Comparison of ENCODE assay signal across 24 cellular contexts in the genomic region with DNA sequence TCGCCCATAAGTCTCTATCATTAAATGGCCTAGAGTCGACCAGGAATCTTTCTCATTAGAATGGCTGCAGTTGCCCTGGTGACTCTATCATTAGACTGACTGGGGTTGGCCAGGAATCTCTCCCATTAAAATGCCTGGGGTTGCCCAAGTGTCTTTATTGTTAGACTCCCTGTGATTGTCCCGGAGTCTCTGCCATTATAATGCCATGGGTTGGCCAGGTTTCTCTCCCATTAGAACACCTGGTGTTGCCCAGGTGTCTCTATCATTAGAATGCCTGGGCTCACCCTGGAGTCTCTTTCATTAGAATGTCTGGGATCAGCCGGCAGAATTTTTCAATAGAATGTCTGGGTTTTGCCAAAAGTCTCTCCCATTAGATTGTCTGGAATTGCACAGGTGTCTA.
DNase-seq lines count a peak whose midpoint lies in the region; ATAC-seq and TF ChIP-seq lines count a peak whose summit lies in the region.
"Had no signal": no experiment of that assay in that cellular context is flagged by ENCODE, and none has a peak within 500 bp of the region (broad histone marks: within the 10 kb centered on the region; RNA-seq: fewer than 3 reads in every experiment).

No MANE protein-coding gene starts in this region.

- TF ChIP-seq POLR2A in suprapubic skin (IDR thresholded peaks at IDR 0.05): no peak

- no peaks in the 10 kb centered on the region for H3K27me3 Mint-ChIP-seq in stimulated activated naive CD8-positive, alpha-beta T cell treated with anti-CD3 and anti-CD28 coated beads, Interleukin-15, amount 100 ng/mL, for 72 hours
- H3K27me3 Mint-ChIP-seq: CD4-positive, alpha-beta T cell had no signal

- H3K9me3 ChIP-seq in RWPE2 (ENCODE audit: severe bottlenecking): no peaks in the 10 kb centered on the region
- H3K9me3 ChIP-seq in suprapubic skin: no peaks in the 10 kb centered on the region
- H3K9me3 ChIP-seq: BE2C, HAP-1 had no signal

- H3K27me3 ChIP-seq in RWPE2 (ENCODE audit: insufficient read depth, poor library complexity, severe bottlenecking) (no peaks in the 10 kb centered on the region), suprapubic skin (no peaks in the 10 kb centered on the region)
- H3K27me3 ChIP-seq: BE2C; BLaER1 treated with 17β-estradiol and CSF1 and Interleukin-3, amounts not matched to agents 10 nM and 100 nM had no signal

- H3K4me3 ChIP-seq in RWPE2 (ENCODE audit: severe bottlenecking): no peak overlapping the region
- no peak overlapping the region for H3K4me3 ChIP-seq in suprapubic skin
- H3K4me3 ChIP-seq: A549; BLaER1 treated with 17β-estradiol and CSF1 and Interleukin-3, amounts not matched to agents 10 nM and 100 nM; GM12878; GM23338; HAP-1 had no signal

- no peak for TF ChIP-seq EP300 in suprapubic skin (IDR thresholded peaks at IDR 0.05)

- H3K4me1 ChIP-seq in RWPE2 (ENCODE audit: insufficient read depth, poor library complexity, severe bottlenecking): no peaks in the 10 kb centered on the region
- no peaks in the 10 kb centered on the region for H3K4me1 ChIP-seq in suprapubic skin
- H3K4me1 ChIP-seq: A549; BE2C; BLaER1 treated with 17β-estradiol and CSF1 and Interleukin-3, amounts not matched to agents 10 nM and 100 nM; HAP-1 had no signal

- in situ Hi-C loops in G401 (cut with HindIII; ENCODE audit: low sequenced_read_pairs): no loop called here

- WGBS in suprapubic skin: 97% methylated on average over 3 of the region's 4 CpGs

- no peak overlapping the region for H3K27ac Mint-ChIP-seq in stimulated activated naive CD8-positive, alpha-beta T cell treated with anti-CD3 and anti-CD28 coated beads, Interleukin-15, amount 100 ng/mL, for 72 hours
- H3K27ac Mint-ChIP-seq: CD14-positive monocyte; CD4-positive, alpha-beta T cell; GM23338; HFFc6 had no signal

- H3K36me3 ChIP-seq in RWPE2 (ENCODE audit: low read depth): no peaks in the 10 kb centered on the region
- no peaks in the 10 kb centered on the region for H3K36me3 ChIP-seq in suprapubic skin
- H3K36me3 ChIP-seq: BE2C; BLaER1 treated with 17β-estradiol and CSF1 and Interleukin-3, amounts not matched to agents 10 nM and 100 nM; HAP-1 had no signal

- peak; percentile 40 for DNase-seq in G401 (ENCODE audit: low spot score)
- DNase-seq in RWPE2 (ENCODE audit: low spot score): peak; percentile 4
- peak; percentile 41 for DNase-seq in mesenteric fat pad (ENCODE audit: low spot score)
- peak; percentile 17 to 26 for DNase-seq in suprapubic skin (ENCODE audit: low spot score in 2 of 2)
- no peak for DNase-seq in stimulated activated naive CD8-positive, alpha-beta T cell treated with anti-CD3 and anti-CD28 coated beads, Interleukin-15, amount 100 ng/mL, for 72 hours
- no peak for DNase-seq in NCI-H2107 (lab: John Stamatoyannopoulos, UW)
- DNase-seq: 8988T; ACHN; AML-193; BE2C; Calu3; CD4-positive, alpha-beta T cell; COR-L47; DMS53; DND-41; GDM1; HFFc6 had no signal

- H3K27ac ChIP-seq in RWPE2 (ENCODE audit: poor library complexity, severe bottlenecking) (no peak overlapping the region), suprapubic skin (no peak overlapping the region)
- H3K27ac ChIP-seq: A549; BLaER1 treated with 17β-estradiol and CSF1 and Interleukin-3, amounts not matched to agents 10 nM and 100 nM had no signal

- TF ChIP-seq CTCF in RWPE2 (IDR thresholded peaks at IDR 0.05; ENCODE audit: poor library complexity, severe bottlenecking): no peak
- TF ChIP-seq CTCF in suprapubic skin (IDR thresholded peaks at IDR 0.05): no peak

- peaks cover 16 to 86% of the 10 kb centered on the region in 2 donors for H3K9me3 Mint-ChIP-seq in stimulated activated naive CD8-positive, alpha-beta T cell treated with anti-CD3 and anti-CD28 coated beads, Interleukin-15, amount 100 ng/mL, for 72 hours

- no peak for ATAC-seq in RWPE2 (ENCODE audit: low read depth)
- ATAC-seq in stimulated activated naive CD8-positive, alpha-beta T cell treated with anti-CD3 and anti-CD28 coated beads, Interleukin-15, amount 100 ng/mL, for 72 hours: no peak
- ATAC-seq in GM19452 (IDR thresholded peaks at IDR 0.05; ENCODE audit: unreplicated experiment): no peak
- ATAC-seq: A549, GM12878, GM23338 had no signal

- H3K4me3 Mint-ChIP-seq in stimulated activated naive CD8-positive, alpha-beta T cell treated with anti-CD3 and anti-CD28 coated beads, Interleukin-15, amount 100 ng/mL, for 72 hours: no peak overlapping the region
- H3K4me3 Mint-ChIP-seq: CD14-positive monocyte; CD4-positive, alpha-beta T cell; GM23338; HFFc6 had no signal

- no peaks in the 10 kb centered on the region for H3K4me1 Mint-ChIP-seq in stimulated activated naive CD8-positive, alpha-beta T cell treated with anti-CD3 and anti-CD28 coated beads, Interleukin-15, amount 100 ng/mL, for 72 hours
- H3K4me1 Mint-ChIP-seq: CD14-positive monocyte had no signal

Comparison
In these comparisons a context has a peak if more than half of its experiments do, and no peak if none do; other contexts are left out.
1. DNase-seq: peak in G401 (single experiment), RWPE2 (single experiment), mesenteric fat pad (single experiment) and suprapubic skin (2 of 2); none in stimulated activated naive CD8-positive, alpha-beta T cell treated with anti-CD3 and anti-CD28 coated beads, Interleukin-15, amount 100 ng/mL, for 72 hours (0 of 2) and NCI-H2107 (single experiment).